Comparison of ENCODE assay signal across 21 cellular contexts in the genomic region with DNA sequence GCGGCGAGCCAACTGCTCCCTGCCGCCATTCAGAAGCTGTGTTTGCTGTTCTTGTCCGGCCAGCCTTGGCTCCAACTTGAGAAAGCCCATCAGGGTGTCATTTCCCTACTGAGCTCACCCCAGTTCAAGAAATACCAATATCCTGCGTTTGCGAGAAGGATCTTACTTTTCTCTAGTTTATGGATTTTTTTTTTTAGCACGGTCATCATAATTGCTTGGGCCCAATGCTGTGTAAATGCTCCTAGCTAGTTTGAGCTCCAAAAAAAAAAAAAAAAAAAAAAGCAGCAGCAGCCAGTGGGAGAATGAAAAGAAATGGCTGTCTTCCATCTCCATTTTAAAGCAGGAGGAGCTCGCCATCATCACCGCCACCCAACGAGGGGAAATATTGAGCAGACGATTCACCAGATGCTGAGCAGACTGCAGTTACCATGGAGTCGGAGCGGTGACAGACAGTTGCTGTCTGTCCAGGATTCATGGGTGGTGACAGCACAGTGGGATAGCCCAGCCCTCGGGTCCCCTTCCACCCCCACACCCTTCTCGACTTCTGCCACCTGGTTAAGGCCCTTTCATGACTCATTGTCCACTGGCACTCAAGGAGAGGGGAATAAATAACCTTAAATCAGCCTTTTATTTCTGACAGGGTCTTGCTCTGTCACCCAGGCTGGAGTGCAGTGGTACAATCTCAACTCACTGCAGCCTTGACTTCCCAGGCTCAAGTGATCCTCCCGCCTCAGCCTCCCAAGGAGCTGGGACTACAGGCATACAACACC.
"Had no signal": no experiment of that assay in that cellular context is flagged by ENCODE, and none has a peak within 500 bp of the region (broad histone marks: within the 10 kb centered on the region; RNA-seq: fewer than 3 reads in every experiment).

No MANE protein-coding gene starts in this region.

- H3K36me3 ChIP-seq: spleen had no signal

- H3K27ac Mint-ChIP-seq: activated CD4-positive, alpha-beta memory T cell treated with anti-CD3 and anti-CD28 coated beads, Interleukin-2, amount 10 ng/mL, durations not matched to agents 7 days and 5 days; activated CD4-positive, alpha-beta T cell treated with anti-CD3 and anti-CD28 coated beads, Interleukin-2, amount 10 ng/mL, durations not matched to agents 24 days and 14 days; activated T-helper 1 cell treated with anti-CD3 and anti-CD28 coated beads, Interleukin-12 subunit alpha, Interleukin-12 subunit beta, Interleukin-2, Interleukin-4 antibody, amounts not matched to agents 30 ng/mL and 10 ng/mL and 1 ng/mL, durations not matched to agents 14 hours and 24 hours and 36 hours; memory B cell; nephron progenitor cell; T-helper 2 cell treated with Interferon-gamma antibody and Interleukin-4, amounts not matched to agents 5 μg/mL and 100 μg/mL, for 36 hours had no signal

- H3K27ac ChIP-seq: spleen, VCaP had no signal

- H3K4me1 Mint-ChIP-seq: activated CD4-positive, alpha-beta memory T cell treated with anti-CD3 and anti-CD28 coated beads, Interleukin-2, amount 10 ng/mL, durations not matched to agents 7 days and 5 days; activated CD4-positive, alpha-beta T cell treated with anti-CD3 and anti-CD28 coated beads, Interleukin-2, amount 10 ng/mL, durations not matched to agents 24 days and 14 days; nephron progenitor cell had no signal

- ATAC-seq: activated CD4-positive, CD25-positive, alpha-beta regulatory T cell treated with anti-CD3 and anti-CD28 coated beads, Interleukin-2, amount 50 U/mL, for 24 hours; esophagus mucosa; left cardiac atrium had no signal

- H3K4me3 ChIP-seq: spleen had no signal

- H3K4me3 Mint-ChIP-seq: activated CD4-positive, alpha-beta memory T cell treated with anti-CD3 and anti-CD28 coated beads, Interleukin-2, amount 10 ng/mL, durations not matched to agents 7 days and 5 days; activated CD4-positive, alpha-beta T cell treated with anti-CD3 and anti-CD28 coated beads, Interleukin-2, amount 10 ng/mL, durations not matched to agents 24 days and 14 days; activated T-helper 1 cell treated with anti-CD3 and anti-CD28 coated beads, Interleukin-12 subunit alpha, Interleukin-12 subunit beta, Interleukin-2, Interleukin-4 antibody, amounts not matched to agents 30 ng/mL and 10 ng/mL and 1 ng/mL, durations not matched to agents 14 hours and 24 hours and 36 hours; brain; memory B cell; nephron progenitor cell; T-helper 2 cell treated with Interferon-gamma antibody and Interleukin-4, amounts not matched to agents 5 μg/mL and 100 μg/mL, for 36 hours had no signal

- H3K9me3 ChIP-seq: spleen had no signal

- H3K9me3 Mint-ChIP-seq: activated CD4-positive, alpha-beta memory T cell treated with anti-CD3 and anti-CD28 coated beads, Interleukin-2, amount 10 ng/mL, durations not matched to agents 7 days and 5 days; activated CD4-positive, alpha-beta T cell treated with anti-CD3 and anti-CD28 coated beads, Interleukin-2, amount 10 ng/mL, durations not matched to agents 24 days and 14 days; activated T-helper 1 cell treated with anti-CD3 and anti-CD28 coated beads, Interleukin-12 subunit alpha, Interleukin-12 subunit beta, Interleukin-2, Interleukin-4 antibody, amounts not matched to agents 30 ng/mL and 10 ng/mL and 1 ng/mL, durations not matched to agents 14 hours and 24 hours and 36 hours; memory B cell; nephron progenitor cell; T-helper 2 cell treated with Interferon-gamma antibody and Interleukin-4, amounts not matched to agents 5 μg/mL and 100 μg/mL, for 36 hours had no signal

- DNase-seq: activated CD4-positive, alpha-beta memory T cell treated with anti-CD3 and anti-CD28 coated beads, Interleukin-2, amount 10 ng/mL, durations not matched to agents 7 days and 5 days; activated CD4-positive, alpha-beta T cell treated with anti-CD3 and anti-CD28 coated beads, Interleukin-2, amount 10 ng/mL, durations not matched to agents 24 days and 14 days; activated gamma-delta T cell; activated naive CD4-positive, alpha-beta T cell treated with anti-CD3 and anti-CD28 coated beads, Interleukin-2, amount 50 U/mL, for 16 hours; aorta; central memory CD4-positive, alpha-beta T cell; dermis blood vessel endothelial cell; effector memory CD4-positive, alpha-beta T cell; left cardiac atrium; nephron progenitor cell; posterior cingulate gyrus; spleen; stimulated activated CD4-positive, alpha-beta T cell treated with anti-CD3 and anti-CD28 coated beads, Interleukin-4, amount 100 ng/mL, for 24 hours; stimulated activated naive CD4-positive, alpha-beta T cell treated with Interleukin-2 at 50 U/mL for 16 hours had no signal

- H3K36me3 Mint-ChIP-seq: brain had no signal
